ENCODE assay signal across 15 cellular contexts in genomic region chr2:29023188-29023587, GRCh38. TPM values are rescaled to one million over a fixed set of nuclear protein-coding genes. Genes with fewer than 3 reads are reported as not detected.
DNase-seq lines count a peak whose midpoint lies in the region; ATAC-seq and TF ChIP-seq lines count a peak whose summit lies in the region.
"Had no signal": no experiment of that assay in that cellular context is flagged by ENCODE, and none has a peak within 500 bp of the region (broad histone marks: within the 10 kb centered on the region; RNA-seq: fewer than 3 reads in every experiment).

No MANE protein-coding gene starts in this region.

- H3K79me1 ChIP-seq in H9 (ENCODE audit: insufficient read depth, low read depth, low read length, poor library complexity, severe bottlenecking), result no peaks in the 10 kb centered on the region

- H3K18ac ChIP-seq in H9 (ENCODE audit: insufficient read length, low read depth, low read length), result no peak overlapping the region

- no peaks in the 10 kb centered on the region; the same call in 1 of the 2 replicates for H3K27me3 Mint-ChIP-seq in H9 (ENCODE audit: low read depth)
- H3K27me3 Mint-ChIP-seq in neural progenitor cell (ENCODE audit: insufficient read depth, low read depth), result peaks cover 10% of the 10 kb centered on the region
- H3K27me3 Mint-ChIP-seq: B cell had no signal

- H3K27me3 ChIP-seq in H9 (ENCODE audit: insufficient read depth, low read length) (no peaks in the 10 kb centered on the region), neural progenitor cell (no peaks in the 10 kb centered on the region), colonic mucosa (no peaks in the 10 kb centered on the region)
- H3K27me3 ChIP-seq: BLaER1 treated with 17β-estradiol and CSF1 and Interleukin-3, amounts not matched to agents 10 nM and 100 nM had no signal

- H2BK5ac ChIP-seq in H9 (ENCODE audit: insufficient read length, low read length), result no peak overlapping the region

- no peak overlapping the region for H2BK20ac ChIP-seq in H9 (ENCODE audit: low read depth, low read length, poor library complexity, severe bottlenecking)

- H3K4me3 ChIP-seq in choroid plexus epithelial cell (ENCODE audit: low read depth, low read length), result peak overlapping the region; percentile 4
- no peak overlapping the region for H3K4me3 ChIP-seq in neural progenitor cell
- H3K4me3 ChIP-seq in colonic mucosa, result no peak overlapping the region
- H3K4me3 ChIP-seq: BLaER1 treated with 17β-estradiol and CSF1 and Interleukin-3, amounts not matched to agents 10 nM and 100 nM; GM23248 had no signal

- peak; percentile 7 for DNase-seq in Right ventricle myocardium superior
- DNase-seq in left ventricle myocardium superior, result no peak
- DNase-seq in H9, result no peak
- DNase-seq in choroid plexus epithelial cell (ENCODE audit: low read depth), result no peak
- no peak for DNase-seq in neural progenitor cell (ENCODE audit: low spot score)
- DNase-seq in NCI-H82 (lab: John Stamatoyannopoulos, UW), result no peak
- DNase-seq in SKM-1 (lab: John Stamatoyannopoulos, UW; ENCODE audit: unreplicated experiment), result no peak
- DNase-seq in colonic mucosa, result no peak
- DNase-seq: 8988T, Caco-2, GM23248, HFFc6 had no signal

- no peak overlapping the region for H3T11ph ChIP-seq in H9 (ENCODE audit: low read length)

- H3K79me2 ChIP-seq in H9 (ENCODE audit: insufficient read depth, low read length) (no peaks in the 10 kb centered on the region), neural progenitor cell (ENCODE audit: low read depth) (no peaks in the 10 kb centered on the region)

- H2BK120ac ChIP-seq in H9 (ENCODE audit: low read depth, low read length, poor library complexity, severe bottlenecking), result no peak overlapping the region

- peak overlapping the region; percentile 27 for H4K8ac ChIP-seq in H9 (replicated peaks; ENCODE audit: insufficient read length, low read depth, low read length)

- no peak overlapping the region for H3K4ac ChIP-seq in H9 (ENCODE audit: low read depth, low read length)

- no peaks in the 10 kb centered on the region for H3K4me1 ChIP-seq in H9 (ENCODE audit: insufficient read depth, low read length)
- peaks cover 25% of the 10 kb centered on the region for H3K4me1 ChIP-seq in neural progenitor cell
- H3K4me1 ChIP-seq in colonic mucosa, result no peaks in the 10 kb centered on the region
- H3K4me1 ChIP-seq: Caco-2 had no signal

- H3K9ac ChIP-seq in H9 (ENCODE audit: extremely low read depth, insufficient read length, low read length) (no peak overlapping the region), neural progenitor cell (no peak overlapping the region), colonic mucosa (ENCODE audit: low read depth in 2 of 2, low read length in 2 of 2) (no peak overlapping the region)
- H3K9ac ChIP-seq: BLaER1 treated with 17β-estradiol and CSF1 and Interleukin-3, amounts not matched to agents 10 nM and 100 nM; GM23248 had no signal

- H2AFZ ChIP-seq in H9 (ENCODE audit: low read length) (no peak overlapping the region), neural progenitor cell (replicated peaks) (no peak overlapping the region)
- H2AFZ ChIP-seq: GM23248 had no signal

- peaks cover 19% of the 10 kb centered on the region for H3F3A ChIP-seq in neural progenitor cell (ENCODE audit: low read depth)

- intact Hi-C loops in Right ventricle myocardium superior (cut with DNase I) (no loop called here), left ventricle myocardium superior (cut with micrococcal nuclease) (no loop called here), colonic mucosa (cut with DNase I) (no loop called here)

- H2AK5ac ChIP-seq in H9 (ENCODE audit: insufficient read length, low read length), result no peak overlapping the region

- H3K56ac ChIP-seq in H9 (ENCODE audit: insufficient read length, low read depth, low read length), result no peak overlapping the region

- H4K20me1 ChIP-seq in H9 (ENCODE audit: control insufficient read depth, insufficient read depth, insufficient read length) (no peaks in the 10 kb centered on the region), neural progenitor cell (ENCODE audit: low read depth) (no peaks in the 10 kb centered on the region)
- H4K20me1 ChIP-seq: BLaER1 treated with 17β-estradiol and CSF1 and Interleukin-3, amounts not matched to agents 10 nM and 100 nM had no signal

- no peak overlapping the region for H4K5ac ChIP-seq in H9 (ENCODE audit: insufficient read length, low read depth, low read length)

- WGBS in H9 (ENCODE audit: extremely low coverage, insufficient read length, low lambda C conversion rate), result no CpG with 5 or more reads among the region's 4 CpGs

- no peak overlapping the region for H2BK12ac ChIP-seq in H9 (ENCODE audit: insufficient read length, low read depth, low read length)

- no peaks in the 10 kb centered on the region for H3K23me2 ChIP-seq in H9 (ENCODE audit: insufficient read length, low read depth, low read length, poor library complexity, severe bottlenecking)

- TF ChIP-seq CTCF in H9 (conservative IDR thresholded peaks at IDR 0.05), result no peak
- TF ChIP-seq CTCF in choroid plexus epithelial cell (conservative IDR thresholded peaks at IDR 0.05; ENCODE audit: low read depth, low read length), result no peak
- no peak for TF ChIP-seq CTCF in neural progenitor cell (IDR thresholded peaks at IDR 0.05)
- no peak for TF ChIP-seq CTCF in colonic mucosa (IDR thresholded peaks at IDR 0.05)

- H3K36me3 ChIP-seq in neural progenitor cell (no peaks in the 10 kb centered on the region), colonic mucosa (no peaks in the 10 kb centered on the region)
- H3K36me3 ChIP-seq: BLaER1 treated with 17β-estradiol and CSF1 and Interleukin-3, amounts not matched to agents 10 nM and 100 nM had no signal

- H3K4me3 Mint-ChIP-seq in H9 (no peak overlapping the region), neural progenitor cell (no peak overlapping the region)
- H3K4me3 Mint-ChIP-seq: B cell, HFFc6 had no signal

- no peak overlapping the region for H3K23ac ChIP-seq in H9 (ENCODE audit: insufficient read length, low read depth, low read length)

- peaks cover 5 to 19% of the 10 kb centered on the region in 2 experiments; a peak in 2 of 4 replicates for H3K4me1 Mint-ChIP-seq in H9
- peaks cover 48% of the 10 kb centered on the region for H3K4me1 Mint-ChIP-seq in neural progenitor cell
- H3K4me1 Mint-ChIP-seq: B cell had no signal

- H3K36me3 Mint-ChIP-seq in H9 (ENCODE audit: insufficient read depth in 1 of 3, low read depth in 3 of 3) (no peaks in the 10 kb centered on the region), neural progenitor cell (no peaks in the 10 kb centered on the region)

- no peak overlapping the region for H4K91ac ChIP-seq in H9 (ENCODE audit: insufficient read length, low read depth, low read length)

- no peak overlapping the region; the same call in 1 of the 2 replicates for H3K14ac ChIP-seq in H9 (ENCODE audit: insufficient read depth, low read length)

- H3K27ac ChIP-seq in H9 (ENCODE audit: insufficient read length, low read depth, low read length), result no peak overlapping the region
- no peak overlapping the region for H3K27ac ChIP-seq in neural progenitor cell
- no peak overlapping the region for H3K27ac ChIP-seq in colonic mucosa
- H3K27ac ChIP-seq: BLaER1 treated with 17β-estradiol and CSF1 and Interleukin-3, amounts not matched to agents 10 nM and 100 nM; GM23248 had no signal

- H3K9me3 ChIP-seq in H9 (ENCODE audit: control insufficient read depth, low read depth, low read length) (no peaks in the 10 kb centered on the region), neural progenitor cell (ENCODE audit: low read depth) (no peaks in the 10 kb centered on the region), colonic mucosa (no peaks in the 10 kb centered on the region)
- H3K9me3 ChIP-seq: Caco-2 had no signal

- H3K4me2 ChIP-seq in H9 (ENCODE audit: insufficient read depth, insufficient read length, low read length) (no peak overlapping the region), neural progenitor cell (no peak overlapping the region)
- H3K4me2 ChIP-seq: BLaER1 treated with 17β-estradiol and CSF1 and Interleukin-3, amounts not matched to agents 10 nM and 100 nM had no signal

- ATAC-seq in Right ventricle myocardium superior (ENCODE audit: poor library complexity), result no peak
- no peak for ATAC-seq in left ventricle myocardium superior
- ATAC-seq: HCT116 had no signal

- no peak overlapping the region for H2BK15ac ChIP-seq in H9 (ENCODE audit: low read depth, low read length)

- H3K9me3 Mint-ChIP-seq in H9, result 0 out of 5 replicates have a peak, but pooled peaks cover 0 to 3% of the 10 kb centered on the region in 2 experiments
- no peaks in the 10 kb centered on the region for H3K9me3 Mint-ChIP-seq in neural progenitor cell
- H3K9me3 Mint-ChIP-seq: HFFc6 had no signal

- no peak overlapping the region; a peak in 1 of 7 replicates for H3K27ac Mint-ChIP-seq in H9
- peak overlapping the region; percentile 88 for H3K27ac Mint-ChIP-seq in neural progenitor cell
- H3K27ac Mint-ChIP-seq: B cell, HFFc6 had no signal

RNA-seq across cellular contexts. Expression of gene TOGARAM2, which starts 42.1 kb away (rescaled TPM):
- total RNA-seq in Right ventricle myocardium superior (42.8 TPM), left ventricle myocardium superior (43.9 TPM), H9 (2021) (0.18 and 0.83 TPM in 2 replicates), neural progenitor cell (ENCODE audit: low replicate concordance) (0.04 and 0.62 TPM in 2 replicates), colonic mucosa (under 1 TPM; 0.24 to 0.59 TPM)
- total RNA-seq: GM23248, HFFc6 had no signal

RNA-seq across cellular contexts. Expression of gene PCARE, which starts 51.1 kb away (rescaled TPM):
- 0.67 TPM for total RNA-seq in Right ventricle myocardium superior
- total RNA-seq in left ventricle myocardium superior, result 0.84 TPM
- total RNA-seq in H9 (2021), result not detected in 2 replicates
- not detected in 2 replicates for total RNA-seq in neural progenitor cell (ENCODE audit: low replicate concordance)
- total RNA-seq in colonic mucosa, result not detected
- total RNA-seq: B cell, Caco-2, GM23248, HFFc6 had no signal

Comparison
In these comparisons a context has a peak if more than half of its experiments do, and no peak if none do; other contexts are left out.
1. RNA of gene TOGARAM2, which starts 42.1 kb away (total RNA-seq): 43.9 TPM in left ventricle myocardium superior (single experiment) and 42.8 TPM in Right ventricle myocardium superior (single experiment); 0.18 to 0.83 TPM in H9, 0.24 to 0.59 TPM in colonic mucosa and 0.04 to 0.62 TPM in neural progenitor cell; every median in the first group is over 10 times any median in the second.